8 cellular contexts compared by ENCODE assay signal in genomic region chr2:73069041-73069854, GRCh38. TPM values are rescaled to one million over a fixed set of nuclear protein-coding genes. Genes with fewer than 3 reads are reported as not detected.
DNase-seq lines count a peak whose midpoint lies in the region; ATAC-seq, FAIRE-seq and TF ChIP-seq lines count a peak whose summit lies in the region.

No MANE protein-coding gene starts in this region.

- H3K14ac ChIP-seq in H1 (ENCODE audit: insufficient read length) = no peak overlapping the region

- 0 out of 2 replicates have a peak overlapping the region, but pooled peaks have one; percentile 23 for H2BK12ac ChIP-seq in H1 (ENCODE audit: low read depth, low read length)

- H3K18ac ChIP-seq in H1 (ENCODE audit: extremely low read depth, low read length) = no peak overlapping the region

- no peak overlapping the region for H4K5ac ChIP-seq in H1 (ENCODE audit: insufficient read length, low read depth, low read length)

- H2BK5ac ChIP-seq in H1 (ENCODE audit: low read depth, low read length) = no peak overlapping the region

- TF ChIP-seq RAD21 in H1 (IDR thresholded peaks at IDR 0.05 in 1 of 2, conservative IDR thresholded peaks at IDR 0.05 in 1 of 2; ENCODE audit: low read depth in 2 of 2, low read length in 2 of 2) = no peak

- H3K79me2 ChIP-seq in H1 (ENCODE audit: control insufficient read depth in 1 of 2, insufficient read depth in 2 of 2, low read length in 2 of 2) = peaks cover 4 to 45% of the 10 kb centered on the region in 2 experiments; a peak in 3 of 4 replicates

- FAIRE-seq in H1 (lab: Jason Lieb, UNC) = no peak

- ATAC-seq in psoas muscle = no peak
- no peak for ATAC-seq in GM21367 (IDR thresholded peaks at IDR 0.05; ENCODE audit: unreplicated experiment)

- H3K79me1 ChIP-seq in H1 (ENCODE audit: low read depth, low read length) = peaks cover 16% of the 10 kb centered on the region; the same call in 1 of the 2 replicates

- H3K27me3 ChIP-seq in H1 (replicated peaks in 1 of 4; ENCODE audit: control insufficient read depth in 3 of 4, extremely low read depth in 1 of 4, insufficient read depth in 3 of 4, low read length in 3 of 4) = peaks cover 0 to 4% (median 0%) of the 10 kb centered on the region in 4 experiments; a peak in 4 of 7 replicates
- no peaks in the 10 kb centered on the region for H3K27me3 ChIP-seq in psoas muscle (ENCODE audit: insufficient read depth in 3 of 3, low read length in 2 of 3)

- no peak overlapping the region for H2BK15ac ChIP-seq in H1 (ENCODE audit: low read length)

- POLR2A ChIA-PET in H1 (lab: Charles Lee; ENCODE audit: partially characterized antibody) = interaction anchor here (0.7 to 0.9 kb wide), 3 partner anchors 8 to 89 kb away, joined by 3 to 4 read pairs (median 4); no protein-coding TSS in a partner anchor

- H3K9me3 ChIP-seq in H1 (ENCODE audit: insufficient read depth in 2 of 2, low read depth in 1 of 2, low read length in 1 of 2) = no peaks in the 10 kb centered on the region
- H3K9me3 ChIP-seq in psoas muscle = no peaks in the 10 kb centered on the region

- H4K20me1 ChIP-seq in H1 (replicated peaks in 1 of 2; ENCODE audit: control insufficient read depth in 1 of 2, insufficient read depth in 2 of 2, low read length in 2 of 2) = peaks cover 3 to 16% of the 10 kb centered on the region in 2 experiments

- H3K56ac ChIP-seq in H1 (replicated peaks; ENCODE audit: insufficient read length, low read depth, low read length) = no peak overlapping the region

- no peak for TF ChIP-seq POLR2A in H1 (IDR thresholded peaks at IDR 0.05; ENCODE audit: control extremely low read depth in 1 of 2, low read depth in 2 of 2, low read length in 2 of 2)
- TF ChIP-seq POLR2A in lower leg skin (IDR thresholded peaks at IDR 0.05) = no peak

- H3K4me1 ChIP-seq in H1 (replicated peaks in 1 of 4; ENCODE audit: control insufficient read depth in 3 of 4, insufficient read depth in 4 of 4, low read length in 3 of 4) (peaks cover 4 to 18% (median 8%) of the 10 kb centered on the region in 4 experiments; a peak in 6 of 7 replicates), psoas muscle (peaks cover 37% of the 10 kb centered on the region)

- no peak overlapping the region for H3K27ac ChIP-seq in H1 (ENCODE audit: low read depth, low read length)
- peak overlapping the region; percentile 98 for H3K27ac ChIP-seq in psoas muscle

- no peak for TF ChIP-seq EP300 in H1 (IDR thresholded peaks at IDR 0.05; ENCODE audit: borderline replicate concordance in 1 of 2, low read depth in 2 of 2, low read length in 2 of 2)

- H3K23me2 ChIP-seq in H1 (ENCODE audit: low read depth, low read length) = peaks cover 14% of the 10 kb centered on the region; the same call in 1 of the 2 replicates

- H3K4me2 ChIP-seq in H1 (ENCODE audit: insufficient read depth in 1 of 2, low read depth in 2 of 2, low read length in 2 of 2) = peak overlapping the region; percentile 85 to 97

- CTCF ChIA-PET in H1 (lab: Charles Lee; ENCODE audit: partially characterized antibody) = no interaction called here

- H4K91ac ChIP-seq in H1 (replicated peaks; ENCODE audit: insufficient read length, low read length) = no peak overlapping the region

- no peak overlapping the region for H2BK20ac ChIP-seq in H1 (ENCODE audit: low read length)

- peak overlapping the region in 1 of 4 experiments; percentile 65; a peak in 1 of 7 replicates for H3K9ac ChIP-seq in H1 (replicated peaks in 1 of 4; ENCODE audit: extremely low read depth in 1 of 4, low read depth in 3 of 4, low read length in 3 of 4)

- WGBS in H1 (ENCODE audit: extremely low coverage in 1 of 2, insufficient coverage in 1 of 2, insufficient read length in 1 of 2, insufficient replicate concordance in 2 of 2, low coverage in 1 of 2, low lambda C conversion rate in 2 of 2, missing lambda C conversion rate in 1 of 2), 2 experiments = 85% methylated on average over 7 of the region's 7 CpGs; no CpG with 5 or more reads in 1 of the 2 experiments
- 57 to 78% (median 73%) methylated on average over 7 of the region's 7 CpGs for WGBS in psoas muscle, 3 donors
- 65 to 72% methylated on average over 7 of the region's 7 CpGs for WGBS in lower leg skin, 2 donors

- no peak overlapping the region for H2AFZ ChIP-seq in H1 (ENCODE audit: low read length)

- TF ChIP-seq CTCF in H1 (IDR thresholded peaks at IDR 0.05; ENCODE audit: control extremely low read depth in 1 of 3, insufficient read depth in 1 of 3, low read depth in 1 of 3, low read length in 3 of 3) (no peak), psoas muscle (IDR thresholded peaks at IDR 0.05) (no peak), lower leg skin (IDR thresholded peaks at IDR 0.05) (no peak)

- no peak overlapping the region for H2BK120ac ChIP-seq in H1 (replicated peaks; ENCODE audit: low read depth, low read length)

- H3K4me3 ChIP-seq in H1 (ENCODE audit: extremely low read depth in 1 of 4, insufficient read depth in 2 of 4, low read depth in 3 of 4, low read length in 4 of 4) = peak overlapping the region; percentile 63 to 86 (median 76); a peak in 7 of 8 replicates
- H3K4me3 ChIP-seq in psoas muscle = peak overlapping the region; percentile 99
- no peak overlapping the region for H3K4me3 ChIP-seq in lower leg skin (ENCODE audit: low read depth, poor library complexity, severe bottlenecking)

- H4K8ac ChIP-seq in H1 (ENCODE audit: extremely low read depth, insufficient read depth, low read length) = no peak overlapping the region

- DNase-seq in G401 (ENCODE audit: low spot score) (peak; percentile 31), OCI-M2 (lab: John Stamatoyannopoulos, UW; ENCODE audit: unreplicated experiment) (peak; percentile 13), H1 (ENCODE audit: low read depth in 1 of 2, low spot score in 2 of 2) (no peak), psoas muscle (no peak), lower leg skin (ENCODE audit: low spot score in 2 of 2) (no peak), NCI-H1436 treated with DMSO at 0.1 percent for 48 hours (lab: John Stamatoyannopoulos, UW) (no peak)
- no peak for DNase-seq in effector CD8-positive, alpha-beta T cell (lab: John Stamatoyannopoulos, UW)

- in situ Hi-C loops in G401 (cut with HindIII; ENCODE audit: low sequenced_read_pairs) = no loop called here

- H3K23ac ChIP-seq in H1 (ENCODE audit: insufficient read length) = no peak overlapping the region

- intact Hi-C loops in psoas muscle (cut with DNase I) (no loop called here), lower leg skin (cut with DNase I; ENCODE audit: low total_unique reads) (no loop called here)

- H3K36me3 ChIP-seq in H1 (ENCODE audit: control insufficient read depth in 2 of 4, insufficient read depth in 4 of 4, low read length in 3 of 4) (no peaks in the 10 kb centered on the region), psoas muscle (ENCODE audit: insufficient read depth in 1 of 2, low read depth in 1 of 2) (peaks cover 0 to 9% of the 10 kb centered on the region in 2 donors)

- H3K4ac ChIP-seq in H1 (replicated peaks; ENCODE audit: insufficient read length, low read depth, low read length) = no peak overlapping the region

- 0 out of 2 replicates have a peak overlapping the region, but pooled peaks have one; percentile 13 for H2AK5ac ChIP-seq in H1 (ENCODE audit: low read depth, low read length)

TF ChIP-seq in H1, 55 proteins besides CTCF, POLR2A, EP300 and RAD21 (continues in another document):
- no peak for TF ChIP-seq MAFK (IDR thresholded peaks at IDR 0.05; ENCODE audit: low read depth, low read length)
- no peak for TF ChIP-seq CTBP2 (IDR thresholded peaks at IDR 0.05; ENCODE audit: borderline replicate concordance, insufficient read depth, insufficient read length, low read length)
- TF ChIP-seq NANOG (IDR thresholded peaks at IDR 0.05; ENCODE audit: insufficient read depth, low read depth, low read length, poor library complexity, severe bottlenecking) = no peak
- no peak for TF ChIP-seq CEBPB (IDR thresholded peaks at IDR 0.05; ENCODE audit: low read depth, low read length)
- TF ChIP-seq RBBP5 (IDR thresholded peaks at IDR 0.05; ENCODE audit: borderline replicate concordance, low read depth, low read length) = no peak
- no peak for TF ChIP-seq HDAC6 (IDR thresholded peaks at IDR 0.05; ENCODE audit: low read depth, low read length)
- TF ChIP-seq POU5F1 (IDR thresholded peaks at IDR 0.05; ENCODE audit: low read depth, low read length) = no peak

RNA-seq across cellular contexts. Expression of gene SFXN5, which starts 2.3 kb away (rescaled TPM):
- total RNA-seq in G401 (2014; rRNA removed; shearing (Covaris generic)) = 11.4 and 24.6 TPM in 2 replicates
- 29.3 and 29.4 TPM in 2 replicates for total RNA-seq in H1 (2021; fragmentation: NEBNext Ultra II Directional; extraction: Animal tissue kit (Norgen Biotek cat#: 25700))
- polyA plus RNA-seq in H1 (2011; rRNA removed) = 33.1 and 45.9 TPM in 2 replicates
- 27.8 TPM for polyA plus RNA-seq in H1 (2011; cell fraction: cytosol; rRNA removed)
- polyA plus RNA-seq in H1 (2011; cell fraction: nucleus; rRNA removed) = 87.1 TPM
- polyA plus RNA-seq in H1 (2012, experiment 1 of 2) = 20.0 to 23.2 TPM (median 21.2 TPM) in 4 replicates
- polyA plus RNA-seq in H1 (2012, experiment 2 of 2) = 19.3 TPM
- polyA plus RNA-seq in H1 (2013, experiment 1 of 2) = 18.7 TPM
- 20.6 TPM for polyA plus RNA-seq in H1 (2013, experiment 2 of 2)
- polyA minus RNA-seq in H1 (2011; rRNA and poly(A)+ RNA removed) = 53.5 and 60.7 TPM in 2 replicates
- polyA minus RNA-seq in H1 (2011; cell fraction: cytosol; rRNA and poly(A)+ RNA removed) = 20.0 TPM
- polyA minus RNA-seq in H1 (2011; cell fraction: nucleus; rRNA and poly(A)+ RNA removed) = 39.1 TPM
- 10 to 100 TPM in 3 of 4 donors, 1 to 10 TPM in 1; 5.8 to 17.1 (median 12.8) TPM for total RNA-seq in psoas muscle
- 10 to 100 TPM in 1 of 3 donors, 1 to 10 TPM in 2; 5.1 to 12.7 (median 8.7) TPM for polyA plus RNA-seq in psoas muscle
- 10 to 100 TPM in 3 of 4 donors, 1 to 10 TPM in 1; 8.4 to 18.3 (median 15.3) TPM for total RNA-seq in lower leg skin

RNA-seq across cellular contexts. Expression of gene RAB11FIP5, which starts 43.5 kb away (rescaled TPM):
- total RNA-seq in G401 (2014; rRNA removed; shearing (Covaris generic)) = 18.1 and 19.0 TPM in 2 replicates
- total RNA-seq in H1 (2021; fragmentation: NEBNext Ultra II Directional; extraction: Animal tissue kit (Norgen Biotek cat#: 25700)) = 13.5 and 17.0 TPM in 2 replicates
- polyA plus RNA-seq in H1 (2011; rRNA removed) = 6.3 and 9.0 TPM in 2 replicates
- 7.1 TPM for polyA plus RNA-seq in H1 (2011; cell fraction: cytosol; rRNA removed)
- polyA plus RNA-seq in H1 (2011; cell fraction: nucleus; rRNA removed) = 11.7 TPM
- polyA plus RNA-seq in H1 (2012, experiment 1 of 2) = 10.4 to 12.7 TPM (median 11.1 TPM) in 4 replicates
- 12.7 TPM for polyA plus RNA-seq in H1 (2012, experiment 2 of 2)
- 7.8 TPM for polyA plus RNA-seq in H1 (2013, experiment 1 of 2)
- 7.9 TPM for polyA plus RNA-seq in H1 (2013, experiment 2 of 2)
- polyA minus RNA-seq in H1 (2011; rRNA and poly(A)+ RNA removed) = 12.5 and 14.9 TPM in 2 replicates
- 4.8 TPM for polyA minus RNA-seq in H1 (2011; cell fraction: cytosol; rRNA and poly(A)+ RNA removed)
- polyA minus RNA-seq in H1 (2011; cell fraction: nucleus; rRNA and poly(A)+ RNA removed) = 8.9 TPM
- 10 to 100 TPM; 20.9 to 24.2 (median 23.1) TPM for total RNA-seq in psoas muscle
- 10 to 100 TPM; 13.0 to 24.0 (median 23.9) TPM for polyA plus RNA-seq in psoas muscle
- total RNA-seq in lower leg skin = 10 to 100 TPM; 35.7 to 43.7 (median 42.0) TPM

Comparison
In these comparisons a context has a peak if more than half of its experiments do, and no peak if none do; other contexts are left out.
1. DNase-seq: peak in G401 (single experiment) and OCI-M2 (single experiment); none in H1 (0 of 2), psoas muscle (0 of 2), effector CD8-positive, alpha-beta T cell (single experiment), lower leg skin (0 of 2) and NCI-H1436 treated with DMSO at 0.1 percent for 48 hours (single experiment).